Comparison of ENCODE assay signal across 23 cellular contexts in genomic region chr6:36267731-36268477, GRCh38. TPM values are rescaled to one million over a fixed set of nuclear protein-coding genes. Genes with fewer than 3 reads are reported as not detected.
DNase-seq lines count a peak whose midpoint lies in the region; ATAC-seq, FAIRE-seq and TF ChIP-seq lines count a peak whose summit lies in the region.
"Had no signal": no experiment of that assay in that cellular context is flagged by ENCODE, and none has a peak within 500 bp of the region (broad histone marks: within the 10 kb centered on the region; RNA-seq: fewer than 3 reads in every experiment).

No MANE protein-coding gene starts in this region.

- peaks cover 3% of the 10 kb centered on the region; the same call in 1 of the 2 replicates for H3K4me1 ChIP-seq in Caco-2
- H3K4me1 ChIP-seq: SJCRH30 had no signal

- H3K4me1 Mint-ChIP-seq in Caco-2 (ENCODE audit: low read depth, unreplicated experiment): peaks cover 10% of the 10 kb centered on the region
- H3K4me1 Mint-ChIP-seq: CD4-positive, alpha-beta memory T cell had no signal

- DNase-seq in Daoy (ENCODE audit: low read depth): peak; percentile 29
- DNase-seq in NCI-H226: peak; percentile 39
- DNase-seq in bronchial epithelial cell (ENCODE audit: low read depth): peak; percentile 33
- DNase-seq in kidney tubule cell (ENCODE audit: low spot score): peak; percentile 25
- no peak for DNase-seq in brain microvascular endothelial cell
- DNase-seq in Caco-2: no peak
- no peak for DNase-seq in activated CD8-positive, alpha-beta memory T cell treated with anti-CD3 and anti-CD28 coated beads for 24 hours
- DNase-seq: CD4-positive, alpha-beta memory T cell; DMS79; GF-D8; MM.1S; NCI-H1105 treated with DMSO at 0.1 percent for 48 hours; NCI-H187; NCI-H446 treated with DMSO at 0.1 percent for 48 hours; NCI-H748 treated with DMSO at 0.1 percent for 48 hours; OCI-M1; SJCRH30 had no signal

- no peak overlapping the region for H3K27ac Mint-ChIP-seq in Caco-2 (ENCODE audit: unreplicated experiment)

- no peaks in the 10 kb centered on the region for H3K36me3 Mint-ChIP-seq in Caco-2 (ENCODE audit: insufficient read depth, unreplicated experiment)
- H3K36me3 Mint-ChIP-seq: CD4-positive, alpha-beta memory T cell had no signal

- intact Hi-C loops in Caco-2 (cut with micrococcal nuclease; ENCODE audit: unreplicated experiment): no loop called here

- H3K9me3 ChIP-seq in Caco-2: no peaks in the 10 kb centered on the region
- H3K9me3 ChIP-seq: SJCRH30 had no signal

- peaks cover 4% of the 10 kb centered on the region for H3K27me3 Mint-ChIP-seq in Caco-2 (ENCODE audit: insufficient read depth, unreplicated experiment)

- BruUV-seq in Caco-2 (replicated peaks; lab: Mats Ljungman, UMichigan): no TSS peak

- FAIRE-seq in bronchial epithelial cell (lab: Jason Lieb, UNC): no peak
- FAIRE-seq: GM12891, GM18507, H54 had no signal

- H3K27ac ChIP-seq in brain microvascular endothelial cell: no peak overlapping the region
- H3K27ac ChIP-seq: KMS-11, SJCRH30 had no signal

- H3K9me3 Mint-ChIP-seq in Caco-2 (ENCODE audit: unreplicated experiment): no peaks in the 10 kb centered on the region

- H3K27me3 ChIP-seq in bronchial epithelial cell (ENCODE audit: control insufficient read depth, insufficient read depth, low read length): no peaks in the 10 kb centered on the region
- peaks cover 2% of the 10 kb centered on the region for H3K27me3 ChIP-seq in brain microvascular endothelial cell (replicated peaks)
- H3K27me3 ChIP-seq in Caco-2 (replicated peaks; ENCODE audit: control insufficient read depth, insufficient read depth, low read length): no peaks in the 10 kb centered on the region

- in situ Hi-C loops in brain microvascular endothelial cell (cut with HindIII; ENCODE audit: low pct_ligation_motif_present, low sequenced_read_pairs): no loop called here

- POLR2A ChIA-PET in Caco-2 (lab: Charles Lee): no interaction called here

- CTCF ChIA-PET in Caco-2 (lab: Charles Lee): no interaction called here

- no peaks in the 10 kb centered on the region for H3K36me3 ChIP-seq in bronchial epithelial cell (ENCODE audit: control insufficient read depth, insufficient read depth, low read length)
- H3K36me3 ChIP-seq in brain microvascular endothelial cell (replicated peaks): no peaks in the 10 kb centered on the region
- H3K36me3 ChIP-seq in Caco-2 (ENCODE audit: control insufficient read depth, insufficient read depth, low read length): no peaks in the 10 kb centered on the region
- H3K36me3 ChIP-seq: SJCRH30 had no signal

- no peak overlapping the region for H3K4me3 Mint-ChIP-seq in Caco-2 (ENCODE audit: unreplicated experiment)
- H3K4me3 Mint-ChIP-seq: CD4-positive, alpha-beta memory T cell had no signal

- H3K4me3 ChIP-seq in bronchial epithelial cell (ENCODE audit: low read depth, low read length) (no peak overlapping the region), brain microvascular endothelial cell (ENCODE audit: low read depth, low read length) (no peak overlapping the region), Caco-2 (ENCODE audit: low read depth, low read length) (no peak overlapping the region)
- H3K4me3 ChIP-seq: SJCRH30 had no signal

- TF ChIP-seq CTCF in bronchial epithelial cell (IDR thresholded peaks at IDR 0.05; ENCODE audit: insufficient read depth, low read length, severe bottlenecking): no peak
- TF ChIP-seq CTCF in brain microvascular endothelial cell (IDR thresholded peaks at IDR 0.05; ENCODE audit: low read depth, low read length, missing control alignments): no peak
- no peak for TF ChIP-seq CTCF in Caco-2 (IDR thresholded peaks at IDR 0.05; ENCODE audit: insufficient read depth in 1 of 2, low read depth in 1 of 2, low read length in 1 of 2, severe bottlenecking in 1 of 2, unreplicated experiment in 1 of 2)

- no peak for ATAC-seq in GM21786 (IDR thresholded peaks at IDR 0.05; ENCODE audit: unreplicated experiment)

RNA-seq across cellular contexts. Expression of gene PNPLA1, which starts 2.0 kb away (rescaled TPM):
- total RNA-seq in Daoy (2014; rRNA removed; shearing (Covaris generic)): not detected in 2 replicates
- 0.26 and 1.2 TPM in 2 replicates for total RNA-seq in bronchial epithelial cell
- 0.19 and 0.25 TPM in 2 replicates for total RNA-seq in Caco-2 (2022)
- total RNA-seq: A172, SJCRH30 had no signal

Comparison
In these comparisons a context has a peak if more than half of its experiments do, and no peak if none do; other contexts are left out.
1. DNase-seq: peak in Daoy (single experiment), NCI-H226 (single experiment), bronchial epithelial cell (single experiment) and kidney tubule cell (single experiment); none in brain microvascular endothelial cell (single experiment), Caco-2 (0 of 2) and activated CD8-positive, alpha-beta memory T cell treated with anti-CD3 and anti-CD28 coated beads for 24 hours (single experiment).